Comparison of ENCODE assay signal across 21 cellular contexts in genomic region chr12:75744607-75745256, GRCh38.
"Had no signal": no experiment of that assay in that cellular context is flagged by ENCODE, and none has a peak within 500 bp of the region (broad histone marks: within the 10 kb centered on the region; RNA-seq: fewer than 3 reads in every experiment).

No MANE protein-coding gene starts in this region.

- H3K4me1 Mint-ChIP-seq: activated B cell treated with CpG ODN at 0.5 μM for 24 hours; naive thymus-derived CD4-positive, alpha-beta T cell had no signal

- H3K27ac ChIP-seq: foreskin keratinocyte, lower lobe of right lung, neutrophil, right atrium auricular region, thoracic aorta had no signal

- H3K36me3 ChIP-seq: lower lobe of right lung, neutrophil, right atrium auricular region, thoracic aorta had no signal

- H3K4me1 ChIP-seq: lower lobe of right lung, right atrium auricular region had no signal

- ATAC-seq: activated CD8-positive, alpha-beta T cell treated with anti-CD3 and anti-CD28 coated beads, Interleukin-2, amount 10 ng/mL, durations not matched to agents 7 days and 5 days; activated T-cell treated with anti-CD3 and anti-CD28 coated beads, Interleukin-2, amount 50 U/mL, for 72 hours; effector memory CD8-positive, alpha-beta T cell; foreskin keratinocyte; left cardiac atrium; lower lobe of right lung; mucosa of descending colon; naive thymus-derived CD4-positive, alpha-beta T cell had no signal

- H3K4me3 ChIP-seq: lower lobe of right lung, mucosa of descending colon, right atrium auricular region, thoracic aorta had no signal

- H3K27ac Mint-ChIP-seq: activated B cell treated with CpG ODN at 0.5 μM for 24 hours; activated CD8-positive, alpha-beta T cell treated with anti-CD3 and anti-CD28 coated beads, Interleukin-2, amount 10 ng/mL, durations not matched to agents 7 days and 5 days; activated naive CD8-positive, alpha-beta T cell treated with anti-CD3 and anti-CD28 coated beads for 36 hours; activated T-cell treated with anti-CD3 and anti-CD28 coated beads, Interleukin-2, amount 50 U/mL, for 72 hours; dendritic cell treated with granulocyte-macrophage colony-stimulating factor and Interleukin-4, amounts not matched to agents 40 ng/mL and 50 ng/mL, for 4 days; effector memory CD8-positive, alpha-beta T cell; naive thymus-derived CD4-positive, alpha-beta T cell; T-helper 1 cell treated with Interleukin-12 subunit alpha and Interleukin-12 subunit beta and Interleukin-4 antibody, amounts not matched to agents 30 μg/mL and 1 μg/mL, for 36 hours had no signal

- H3K4me3 Mint-ChIP-seq: activated B cell treated with CpG ODN at 0.5 μM for 24 hours; activated CD8-positive, alpha-beta T cell treated with anti-CD3 and anti-CD28 coated beads, Interleukin-2, amount 10 ng/mL, durations not matched to agents 7 days and 5 days; activated naive CD8-positive, alpha-beta T cell treated with anti-CD3 and anti-CD28 coated beads for 36 hours; activated T-cell treated with anti-CD3 and anti-CD28 coated beads, Interleukin-2, amount 50 U/mL, for 72 hours; dendritic cell treated with granulocyte-macrophage colony-stimulating factor and Interleukin-4, amounts not matched to agents 40 ng/mL and 50 ng/mL, for 4 days; effector memory CD8-positive, alpha-beta T cell; naive thymus-derived CD4-positive, alpha-beta T cell; T-helper 1 cell treated with Interleukin-12 subunit alpha and Interleukin-12 subunit beta and Interleukin-4 antibody, amounts not matched to agents 30 μg/mL and 1 μg/mL, for 36 hours had no signal

- H3K27me3 ChIP-seq: foreskin keratinocyte, neutrophil, right atrium auricular region had no signal

- H3K36me3 Mint-ChIP-seq: activated naive CD8-positive, alpha-beta T cell treated with anti-CD3 and anti-CD28 coated beads for 36 hours had no signal

- H3K9me3 ChIP-seq: lower lobe of right lung, mucosa of descending colon, neutrophil, right atrium auricular region, thoracic aorta had no signal

- H3K9me3 Mint-ChIP-seq: activated B cell treated with CpG ODN at 0.5 μM for 24 hours; activated naive CD8-positive, alpha-beta T cell treated with anti-CD3 and anti-CD28 coated beads for 36 hours; effector memory CD8-positive, alpha-beta T cell had no signal

- FAIRE-seq: TTC549 had no signal

- DNase-seq: activated B cell treated with CpG ODN at 0.5 μM for 24 hours; activated CD4-positive, alpha-beta T cell treated with anti-CD3 and anti-CD28 coated beads for 48 hours; activated CD8-positive, alpha-beta memory T cell treated with anti-CD3 and anti-CD28 coated beads, Interleukin-2, amount 50 U/mL, for 48 hours; activated CD8-positive, alpha-beta T cell treated with anti-CD3 and anti-CD28 coated beads, Interleukin-2, amount 10 ng/mL, durations not matched to agents 7 days and 5 days; activated gamma-delta T cell treated with Interleukin-2 at 50 U/mL for 16 hours; activated naive CD8-positive, alpha-beta T cell treated with anti-CD3 and anti-CD28 coated beads for 36 hours; activated T-cell treated with anti-CD3 and anti-CD28 coated beads, Interleukin-2, amount 50 U/mL, for 72 hours; amygdala; cerebellar nuclear complex; effector memory CD8-positive, alpha-beta T cell; foreskin keratinocyte; left cardiac atrium; lower lobe of right lung; mucosa of descending colon; naive thymus-derived CD4-positive, alpha-beta T cell had no signal
